Comparison of ENCODE assay signal across 13 cellular contexts in genomic region chr1:169163059-169163458, GRCh38. TPM values are rescaled to one million over a fixed set of nuclear protein-coding genes. Genes with fewer than 3 reads are reported as not detected.
A peak's percentile ranks its signal among the peaks of the same experiment; 100 is the strongest.
DNase-seq lines count a peak whose midpoint lies in the region; ATAC-seq, FAIRE-seq and TF ChIP-seq lines count a peak whose summit lies in the region.
"Had no signal": no experiment of that assay in that cellular context is flagged by ENCODE, and none has a peak within 500 bp of the region (broad histone marks: within the 10 kb centered on the region; RNA-seq: fewer than 3 reads in every experiment).

No MANE protein-coding gene starts in this region.

- H3K36me3 ChIP-seq in stomach = no peaks in the 10 kb centered on the region
- H3K36me3 ChIP-seq: pancreas, thyroid gland had no signal

- no peak for TF ChIP-seq EP300 in stomach (IDR thresholded peaks at IDR 0.05)

- TF ChIP-seq CTCF in dorsolateral prefrontal cortex (IDR thresholded peaks at IDR 0.05 in 54 of 56, conservative IDR thresholded peaks at IDR 0.05 in 2 of 56; ENCODE audit: low read depth in 1 of 56, partially characterized antibody in 56 of 56) = peak in 1 of 56 donors; percentile 6
- no peak for TF ChIP-seq CTCF in stomach (IDR thresholded peaks at IDR 0.05)

- peak; percentile 54 for DNase-seq in Daoy (ENCODE audit: low read depth)
- peak; percentile 28 for DNase-seq in HTR-8/SVneo (ENCODE audit: insufficient read length, low spot score)
- peak in 1 of 10 donors; percentile 28 for DNase-seq in dorsolateral prefrontal cortex
- no peak for DNase-seq in stomach
- DNase-seq in medulla oblongata (ENCODE audit: extremely low spot score) = no peak
- DNase-seq in CD1c-positive myeloid dendritic cell (ENCODE audit: extremely low spot score) = no peak
- no peak for DNase-seq in NCI-H1436 treated with DMSO at 0.1 percent for 48 hours (lab: John Stamatoyannopoulos, UW)
- DNase-seq: foreskin fibroblast; NK-92 treated with Interleukin-12 subunit alpha and Interleukin-12 subunit beta, amount 100 ng/mL, for 24 hours; pancreas; thyroid gland had no signal

- peak overlapping the region in 25 of 59 donors; percentile 3 to 48 (median 23) for H3K4me3 ChIP-seq in dorsolateral prefrontal cortex
- H3K4me3 ChIP-seq in stomach = no peak overlapping the region
- H3K4me3 ChIP-seq: GM23338, pancreas, thyroid gland had no signal

- H3K4me1 ChIP-seq in stomach = peaks cover 0 to 14% (median 8%) of the 10 kb centered on the region in 4 donors

- no peak for TF ChIP-seq POLR2A in stomach (IDR thresholded peaks at IDR 0.05)

- peak; percentile 46 for FAIRE-seq in HTR-8/SVneo (lab: Jason Lieb, UNC)
- FAIRE-seq: pancreas had no signal

- H3K27me3 ChIP-seq in dorsolateral prefrontal cortex (no peaks in the 10 kb centered on the region), stomach (no peaks in the 10 kb centered on the region)
- H3K27me3 ChIP-seq: pancreas, thyroid gland had no signal

- 62 to 74% (median 72%) methylated on average over 5 of the region's 5 CpGs for WGBS in stomach, 5 donors

- ATAC-seq in GM18520 (IDR thresholded peaks at IDR 0.05; ENCODE audit: unreplicated experiment) = peak; percentile 49
- ATAC-seq: GM23338, pancreas had no signal

- H3K27ac ChIP-seq in dorsolateral prefrontal cortex (peak overlapping the region in 37 of 59 donors; percentile 5 to 79 (median 49)), stomach (no peak overlapping the region)
- H3K27ac ChIP-seq: pancreas, thyroid gland had no signal

- intact Hi-C loops in dorsolateral prefrontal cortex (cut with DNase I) (no loop called here), stomach (cut with DNase I; ENCODE audit: low total_unique reads) (no loop called here)

- no peaks in the 10 kb centered on the region for H3K9me3 ChIP-seq in stomach
- H3K9me3 ChIP-seq: pancreas, thyroid gland had no signal

RNA-seq across cellular contexts. Expression of gene ATP1B1, which starts 56.6 kb away (rescaled TPM):
- 42.5 and 46.6 TPM in 2 replicates for total RNA-seq in Daoy (2014; rRNA removed; shearing (Covaris generic))
- total RNA-seq in dorsolateral prefrontal cortex (1,000 to 10,000 TPM in 2 of 120 experiments, 100 to 1,000 TPM in 118; 155 to 1,070 (median 769) TPM), stomach (100 to 1,000 TPM; 106 to 507 (median 272) TPM)
- polyA plus RNA-seq in stomach = 100 to 1,000 TPM in 2 of 3 donors, 10 to 100 TPM in 1; 59.9 to 176 (median 109) TPM

Comparison
In these comparisons a context has a peak if more than half of its experiments do, and no peak if none do; other contexts are left out.
1. DNase-seq: peak in Daoy (single experiment) and HTR-8/SVneo (single experiment); none in stomach (single experiment), medulla oblongata (single experiment), CD1c-positive myeloid dendritic cell (single experiment) and NCI-H1436 treated with DMSO at 0.1 percent for 48 hours (single experiment).
2. H3K27ac ChIP-seq: peak in dorsolateral prefrontal cortex (37 of 59); none in stomach (0 of 5).